In genomic region chr10:60382946-60383681, GRCh38 we compare ENCODE assay signal across 17 cellular contexts. TPM values are rescaled to one million over a fixed set of nuclear protein-coding genes. Genes with fewer than 3 reads are reported as not detected.
A peak's percentile ranks its signal among the peaks of the same experiment; 100 is the strongest.
DNase-seq lines count a peak whose midpoint lies in the region; ATAC-seq and TF ChIP-seq lines count a peak whose summit lies in the region.
"Had no signal": no experiment of that assay in that cellular context is flagged by ENCODE, and none has a peak within 500 bp of the region (broad histone marks: within the 10 kb centered on the region; RNA-seq: fewer than 3 reads in every experiment).

No MANE protein-coding gene starts in this region.

- no peaks in the 10 kb centered on the region for H3K9me3 Mint-ChIP-seq in activated CD8-positive, alpha-beta T cell treated with anti-CD3 and anti-CD28 coated beads, Interleukin-2, amount 10 ng/mL, durations not matched to agents 7 days and 5 days (ENCODE audit: insufficient read depth)
- no peaks in the 10 kb centered on the region for H3K9me3 Mint-ChIP-seq in activated T-helper 1 cell treated with anti-CD3 and anti-CD28 coated beads, Interleukin-12 subunit alpha, Interleukin-12 subunit beta, Interleukin-2, Interleukin-4 antibody, amounts not matched to agents 30 ng/mL and 10 ng/mL and 1 ng/mL, durations not matched to agents 14 hours and 24 hours and 36 hours
- H3K9me3 Mint-ChIP-seq: activated naive CD4-positive, alpha-beta T cell treated with anti-CD3 and anti-CD28 coated beads, Interleukin-2, amount 50 U/mL, for 72 hours; nephron progenitor cell had no signal

- no peak overlapping the region for H3K27ac Mint-ChIP-seq in activated CD8-positive, alpha-beta T cell treated with anti-CD3 and anti-CD28 coated beads, Interleukin-2, amount 10 ng/mL, durations not matched to agents 7 days and 5 days
- H3K27ac Mint-ChIP-seq in activated T-helper 1 cell treated with anti-CD3 and anti-CD28 coated beads, Interleukin-12 subunit alpha, Interleukin-12 subunit beta, Interleukin-2, Interleukin-4 antibody, amounts not matched to agents 30 ng/mL and 10 ng/mL and 1 ng/mL, durations not matched to agents 14 hours and 24 hours and 36 hours, result no peak overlapping the region
- H3K27ac Mint-ChIP-seq: activated naive CD4-positive, alpha-beta T cell treated with anti-CD3 and anti-CD28 coated beads, Interleukin-2, amount 50 U/mL, for 72 hours; nephron progenitor cell had no signal

- no peak overlapping the region for H3K4me3 ChIP-seq in WERI-Rb-1 (ENCODE audit: low read depth, low read length)
- H3K4me3 ChIP-seq: sigmoid colon had no signal

- no peaks in the 10 kb centered on the region for H3K4me1 Mint-ChIP-seq in activated CD8-positive, alpha-beta T cell treated with anti-CD3 and anti-CD28 coated beads, Interleukin-2, amount 10 ng/mL, durations not matched to agents 7 days and 5 days (ENCODE audit: low read depth)
- no peaks in the 10 kb centered on the region for H3K4me1 Mint-ChIP-seq in activated T-helper 1 cell treated with anti-CD3 and anti-CD28 coated beads, Interleukin-12 subunit alpha, Interleukin-12 subunit beta, Interleukin-2, Interleukin-4 antibody, amounts not matched to agents 30 ng/mL and 10 ng/mL and 1 ng/mL, durations not matched to agents 14 hours and 24 hours and 36 hours (ENCODE audit: low read depth)

- ATAC-seq in activated CD8-positive, alpha-beta T cell treated with anti-CD3 and anti-CD28 coated beads, Interleukin-2, amount 10 ng/mL, durations not matched to agents 7 days and 5 days, result no peak
- ATAC-seq: activated CD4-positive, CD25-positive, alpha-beta regulatory T cell treated with anti-CD3 and anti-CD28 coated beads, Interleukin-2, amount 50 U/mL, for 24 hours; activated naive CD4-positive, alpha-beta T cell treated with anti-CD3 and anti-CD28 coated beads, Interleukin-2, amount 50 U/mL, for 72 hours; esophagus mucosa had no signal

- H3K36me3 Mint-ChIP-seq in activated CD8-positive, alpha-beta T cell treated with anti-CD3 and anti-CD28 coated beads, Interleukin-2, amount 10 ng/mL, durations not matched to agents 7 days and 5 days (ENCODE audit: low read depth), result no peaks in the 10 kb centered on the region
- no peaks in the 10 kb centered on the region for H3K36me3 Mint-ChIP-seq in activated T-helper 1 cell treated with anti-CD3 and anti-CD28 coated beads, Interleukin-12 subunit alpha, Interleukin-12 subunit beta, Interleukin-2, Interleukin-4 antibody, amounts not matched to agents 30 ng/mL and 10 ng/mL and 1 ng/mL, durations not matched to agents 14 hours and 24 hours and 36 hours (ENCODE audit: low read depth)
- H3K36me3 Mint-ChIP-seq: activated naive CD4-positive, alpha-beta T cell treated with anti-CD3 and anti-CD28 coated beads, Interleukin-2, amount 50 U/mL, for 72 hours had no signal

- intact Hi-C loops in activated T-helper 1 cell treated with anti-CD3 and anti-CD28 coated beads, Interleukin-12 subunit alpha, Interleukin-12 subunit beta, Interleukin-2, Interleukin-4 antibody, amounts not matched to agents 30 ng/mL and 10 ng/mL and 1 ng/mL, durations not matched to agents 14 hours and 24 hours and 36 hours (cut with micrococcal nuclease), result no loop called here

- no peak overlapping the region for H3K27ac ChIP-seq in WERI-Rb-1
- H3K27ac ChIP-seq: sigmoid colon had no signal

- H3K27me3 ChIP-seq in WERI-Rb-1 (ENCODE audit: insufficient read depth, low read depth, severe bottlenecking), result no peaks in the 10 kb centered on the region
- H3K27me3 ChIP-seq: sigmoid colon had no signal

- POLR2A ChIA-PET in activated CD8-positive, alpha-beta T cell treated with anti-CD3 and anti-CD28 coated beads, Interleukin-2, amount 10 ng/mL, durations not matched to agents 7 days and 5 days (lab: Charles Lee), result no interaction called here

- in situ Hi-C loops in ACHN (cut with HindIII; ENCODE audit: low pct_ligation_motif_present, low pct_unique_long_range_greater_than_20kb, low sequenced_read_pairs), result no loop called here

- TF ChIP-seq CTCF in WERI-Rb-1 (IDR thresholded peaks at IDR 0.05; ENCODE audit: low read depth, low read length), result no peak

- no peaks in the 10 kb centered on the region for H3K9me3 ChIP-seq in WERI-Rb-1 (ENCODE audit: severe bottlenecking)
- H3K9me3 ChIP-seq: sigmoid colon had no signal

- no peaks in the 10 kb centered on the region for H3K27me3 Mint-ChIP-seq in activated CD8-positive, alpha-beta T cell treated with anti-CD3 and anti-CD28 coated beads, Interleukin-2, amount 10 ng/mL, durations not matched to agents 7 days and 5 days (ENCODE audit: low read depth)
- no peaks in the 10 kb centered on the region for H3K27me3 Mint-ChIP-seq in activated T-helper 1 cell treated with anti-CD3 and anti-CD28 coated beads, Interleukin-12 subunit alpha, Interleukin-12 subunit beta, Interleukin-2, Interleukin-4 antibody, amounts not matched to agents 30 ng/mL and 10 ng/mL and 1 ng/mL, durations not matched to agents 14 hours and 24 hours and 36 hours (ENCODE audit: insufficient read depth)

- DNase-seq in ACHN, result peak; percentile 14
- DNase-seq in HPDE6-E6E7 (ENCODE audit: extremely low spot score), result peak; percentile 36
- peak; percentile 64 for DNase-seq in astrocyte of the hippocampus (ENCODE audit: low read depth, low spot score)
- peak; percentile 24 for DNase-seq in glomerular visceral epithelial cell (ENCODE audit: extremely low spot score)
- DNase-seq in activated CD8-positive, alpha-beta T cell treated with anti-CD3 and anti-CD28 coated beads, Interleukin-2, amount 10 ng/mL, durations not matched to agents 7 days and 5 days, result no peak
- no peak for DNase-seq in WERI-Rb-1
- no peak for DNase-seq in NCI-H128 (lab: John Stamatoyannopoulos, UW; ENCODE audit: unreplicated experiment)
- DNase-seq in activated T-helper 1 cell treated with anti-CD3 and anti-CD28 coated beads, Interleukin-12 subunit alpha, Interleukin-12 subunit beta, Interleukin-2, Interleukin-4 antibody, amounts not matched to agents 30 ng/mL and 10 ng/mL and 1 ng/mL, durations not matched to agents 14 hours and 24 hours and 36 hours (ENCODE audit: low spot score), result no peak
- DNase-seq: activated CD8-positive, alpha-beta memory T cell treated with anti-CD3 and anti-CD28 coated beads, Interleukin-2, amount 50 U/mL, for 48 hours; NCI-H1694; NCI-H526; nephron progenitor cell; sigmoid colon; stimulated activated CD4-positive, alpha-beta T cell treated with anti-CD3 and anti-CD28 coated beads, Interleukin-4, amount 100 ng/mL, for 4 hours had no signal

- H3K36me3 ChIP-seq in WERI-Rb-1, result no peaks in the 10 kb centered on the region
- H3K36me3 ChIP-seq: sigmoid colon had no signal

- H3K4me3 Mint-ChIP-seq in activated CD8-positive, alpha-beta T cell treated with anti-CD3 and anti-CD28 coated beads, Interleukin-2, amount 10 ng/mL, durations not matched to agents 7 days and 5 days, result no peak overlapping the region
- H3K4me3 Mint-ChIP-seq in activated T-helper 1 cell treated with anti-CD3 and anti-CD28 coated beads, Interleukin-12 subunit alpha, Interleukin-12 subunit beta, Interleukin-2, Interleukin-4 antibody, amounts not matched to agents 30 ng/mL and 10 ng/mL and 1 ng/mL, durations not matched to agents 14 hours and 24 hours and 36 hours, result no peak overlapping the region
- H3K4me3 Mint-ChIP-seq: nephron progenitor cell had no signal

- CTCF ChIA-PET in activated CD8-positive, alpha-beta T cell treated with anti-CD3 and anti-CD28 coated beads, Interleukin-2, amount 10 ng/mL, durations not matched to agents 7 days and 5 days (lab: Charles Lee), result no interaction called here

RNA-seq across cellular contexts. Expression of gene ANK3, which starts 6.6 kb away (rescaled TPM):
- total RNA-seq in activated CD8-positive, alpha-beta T cell treated with anti-CD3 and anti-CD28 coated beads, Interleukin-2, amount 10 ng/mL, durations not matched to agents 7 days and 5 days, result 1 to 10 TPM; 4.5 to 5.3 TPM
- total RNA-seq in activated T-helper 1 cell treated with anti-CD3 and anti-CD28 coated beads, Interleukin-12 subunit alpha, Interleukin-12 subunit beta, Interleukin-2, Interleukin-4 antibody, amounts not matched to agents 30 ng/mL and 10 ng/mL and 1 ng/mL, durations not matched to agents 14 hours and 24 hours and 36 hours, result 26.8 and 27.9 TPM in 2 replicates

Comparison
In these comparisons a context has a peak if more than half of its experiments do, and no peak if none do; other contexts are left out.
1. DNase-seq: peak in ACHN (single experiment), HPDE6-E6E7 (single experiment), astrocyte of the hippocampus (single experiment) and glomerular visceral epithelial cell (single experiment); none in activated CD8-positive, alpha-beta T cell treated with anti-CD3 and anti-CD28 coated beads, Interleukin-2, amount 10 ng/mL, durations not matched to agents 7 days and 5 days (single experiment), WERI-Rb-1 (single experiment), NCI-H128 (single experiment) and activated T-helper 1 cell treated with anti-CD3 and anti-CD28 coated beads, Interleukin-12 subunit alpha, Interleukin-12 subunit beta, Interleukin-2, Interleukin-4 antibody, amounts not matched to agents 30 ng/mL and 10 ng/mL and 1 ng/mL, durations not matched to agents 14 hours and 24 hours and 36 hours (single experiment).